ENCODE assay signal across 8 cellular contexts in the genomic region with DNA sequence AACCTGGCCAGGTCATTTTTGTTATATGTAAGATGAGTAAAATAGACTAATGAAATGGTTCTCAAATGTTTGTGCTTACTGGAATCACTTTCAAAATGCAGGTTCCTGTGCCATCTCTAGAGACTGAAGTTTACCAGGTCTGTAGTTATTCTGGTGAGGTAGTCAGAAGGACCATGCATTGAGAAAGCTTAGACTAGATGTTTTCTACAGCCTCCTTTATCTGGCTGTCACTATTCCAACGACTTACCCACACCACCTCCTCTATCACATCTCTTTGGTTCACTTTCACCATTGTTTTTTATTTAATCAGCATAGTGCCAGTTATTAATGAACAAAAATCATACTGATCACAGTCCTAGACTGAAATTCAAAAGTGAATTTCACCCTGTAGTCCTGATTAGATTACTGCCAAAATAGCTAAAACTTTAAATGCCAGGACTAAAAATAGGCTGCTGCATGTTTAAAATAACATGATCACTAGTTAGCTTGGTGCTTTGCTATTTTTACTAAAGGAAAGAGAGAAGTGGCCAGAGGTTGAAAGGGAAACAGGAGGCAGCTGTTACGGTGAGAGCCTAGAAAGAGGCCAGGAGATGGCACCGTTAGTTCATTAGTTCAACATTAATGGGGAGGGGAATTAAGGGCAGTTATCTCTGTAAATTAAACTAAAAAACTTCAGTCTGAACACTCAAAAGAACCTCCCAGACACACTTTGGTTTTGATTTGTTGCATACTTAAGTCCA. TPM values are rescaled to one million over a fixed set of nuclear protein-coding genes. Genes with fewer than 3 reads are reported as not detected.
DNase-seq lines count a peak whose midpoint lies in the region; ATAC-seq and TF ChIP-seq lines count a peak whose summit lies in the region.

No MANE protein-coding gene starts in this region.

- H3K27ac ChIP-seq in brain microvascular endothelial cell, result no peak overlapping the region

- no peaks in the 10 kb centered on the region for H3K36me3 ChIP-seq in brain microvascular endothelial cell (replicated peaks)

- no peak overlapping the region for H3K4me3 ChIP-seq in brain microvascular endothelial cell (ENCODE audit: low read depth, low read length)

- H3K27me3 ChIP-seq in brain microvascular endothelial cell (replicated peaks), result no peaks in the 10 kb centered on the region

- in situ Hi-C loops in GM13977 (cut with MboI; ENCODE audit: low pct_unique_long_range_greater_than_20kb, low sequenced_read_pairs, unreplicated experiment), result no loop called here
- in situ Hi-C loops in brain microvascular endothelial cell (cut with HindIII; ENCODE audit: low pct_ligation_motif_present, low sequenced_read_pairs), result no loop called here

- peak; percentile 30 for DNase-seq in A172 (ENCODE audit: low spot score)
- DNase-seq in GM13977 (ENCODE audit: low spot score), result peak; percentile 55
- peak; percentile 33 for DNase-seq in HT-29 (ENCODE audit: low spot score)
- DNase-seq in brain microvascular endothelial cell, result no peak
- DNase-seq in myocyte (ENCODE audit: low read depth), result peak; percentile 52
- DNase-seq in stimulated activated CD4-positive, alpha-beta T cell treated with anti-CD3 and anti-CD28 coated beads, Interleukin-2, amount 100 ng/mL, for 24 hours, result no peak
- no peak for DNase-seq in activated CD8-positive, alpha-beta memory T cell treated with anti-CD3 and anti-CD28 coated beads for 24 hours

- TF ChIP-seq CTCF in GM13977 (IDR thresholded peaks at IDR 0.05; ENCODE audit: extremely low read depth, insufficient read depth, missing control alignments) (peak; percentile 61), brain microvascular endothelial cell (IDR thresholded peaks at IDR 0.05; ENCODE audit: low read depth, low read length, missing control alignments) (peak; percentile 53)

- no peak for ATAC-seq in HG02884 (IDR thresholded peaks at IDR 0.05; ENCODE audit: unreplicated experiment)

RNA-seq across cellular contexts. Expression of a gene that starts 13.9 kb away (rescaled TPM):
- 50.5 and 59.4 TPM in 2 replicates for total RNA-seq in A172 (2014; rRNA removed; shearing (Covaris generic))
- total RNA-seq in HT-29 (2014; rRNA removed; shearing (Covaris generic)), result 20.8 and 22.1 TPM in 2 replicates
- 53.9 and 77.2 TPM in 2 replicates for total RNA-seq in myocyte
- polyA plus RNA-seq in myocyte (2012), result 10.4 TPM

Comparison
In these comparisons a context has a peak if more than half of its experiments do, and no peak if none do; other contexts are left out.
1. DNase-seq: peak in A172 (single experiment), GM13977 (single experiment), HT-29 (single experiment) and myocyte (single experiment); none in brain microvascular endothelial cell (single experiment), stimulated activated CD4-positive, alpha-beta T cell treated with anti-CD3 and anti-CD28 coated beads, Interleukin-2, amount 100 ng/mL, for 24 hours (0 of 2) and activated CD8-positive, alpha-beta memory T cell treated with anti-CD3 and anti-CD28 coated beads for 24 hours (single experiment).